In the genomic region with DNA sequence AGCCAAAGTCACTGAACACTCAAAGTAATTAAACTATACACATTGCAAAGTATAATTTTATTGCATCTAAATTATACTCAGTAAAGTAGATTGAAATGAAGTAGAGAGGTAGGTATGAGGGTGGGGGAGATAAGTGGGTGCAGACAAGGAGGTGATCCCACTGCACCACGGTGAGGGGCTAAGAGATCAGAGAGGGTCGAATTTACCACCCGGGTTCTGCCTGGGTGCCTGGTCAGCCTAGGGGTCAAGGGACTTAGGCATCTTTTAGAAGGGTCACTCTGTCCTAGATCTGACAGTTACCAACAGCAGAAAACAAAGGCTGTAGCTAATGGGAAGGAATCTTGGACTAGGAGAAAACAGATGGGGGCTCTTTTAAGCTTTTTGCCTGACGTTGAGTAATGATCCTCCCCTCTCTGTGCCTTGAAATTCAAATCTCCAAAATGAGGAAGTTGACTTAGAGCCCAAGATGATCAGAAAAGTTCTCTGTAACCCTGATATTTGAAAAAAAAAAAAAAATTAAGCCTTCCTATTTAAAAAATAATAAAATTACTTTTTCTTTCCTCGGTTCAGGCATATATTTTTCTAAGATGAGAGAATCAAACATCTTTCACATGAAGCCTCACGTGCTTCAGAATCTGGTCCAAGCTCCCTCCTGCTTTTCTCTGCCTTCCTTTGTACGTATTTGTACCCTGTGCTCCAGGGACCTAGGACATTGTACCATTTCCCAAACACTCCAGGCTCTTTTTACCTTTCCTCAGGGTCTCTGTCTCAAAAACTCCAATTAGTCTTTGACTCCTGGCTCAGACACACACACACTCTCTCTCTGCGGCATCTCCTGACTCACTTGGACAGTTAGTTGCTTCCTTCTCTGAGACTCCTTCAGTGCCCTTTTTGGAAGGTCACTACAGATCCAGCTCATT, we compare ENCODE assay signal across 22 cellular contexts.
"Had no signal": no experiment of that assay in that cellular context is flagged by ENCODE, and none has a peak within 500 bp of the region (broad histone marks: within the 10 kb centered on the region; RNA-seq: fewer than 3 reads in every experiment).

No MANE protein-coding gene starts in this region.

- H3K27me3 ChIP-seq: breast epithelium, gastroesophageal sphincter, hepatocyte, right atrium auricular region, stomach, thyroid gland, upper lobe of right lung had no signal

- FAIRE-seq: endothelial cell of umbilical vein had no signal

- H3K4me2 ChIP-seq: hepatocyte, smooth muscle cell had no signal

- H3K36me3 ChIP-seq: breast epithelium, gastroesophageal sphincter, right atrium auricular region, stomach, thyroid gland, upper lobe of right lung had no signal

- H3K4me3 ChIP-seq: breast epithelium, gastroesophageal sphincter, hepatocyte, right atrium auricular region, smooth muscle cell, stomach, thyroid gland, upper lobe of right lung had no signal

- ATAC-seq: activated naive CD4-positive, alpha-beta T cell treated with anti-CD3 and anti-CD28 coated beads, Interleukin-2, amount 50 U/mL, for 72 hours; activated T-cell treated with anti-CD3 and anti-CD28 coated beads, Interleukin-2, amount 50 U/mL, for 72 hours; gastroesophageal sphincter; left ventricle myocardium superior; stimulated activated naive B cell treated with anti-CD40 and anti-IgM and Interleukin-4, amounts not matched to agents 10 μg/mL and 1 μg/mL and 100 μg/mL, for 72 hours; upper lobe of right lung had no signal

- H3K27ac ChIP-seq: breast epithelium, gastroesophageal sphincter, hepatocyte, right atrium auricular region, stomach, thyroid gland, upper lobe of right lung, VCaP had no signal

- DNase-seq: activated CD4-positive, alpha-beta T cell treated with anti-CD3 and anti-CD28 coated beads for 4 hours; activated CD4-positive, alpha-beta T cell treated with anti-CD3 and anti-CD28 coated beads, Interleukin-2, amount 50 U/mL, for 4 hours; activated naive CD4-positive, alpha-beta T cell; activated T-cell treated with anti-CD3 and anti-CD28 coated beads for 4 hours; activated T-cell treated with anti-CD3 and anti-CD28 coated beads, Interleukin-2, amount 50 U/mL, for 72 hours; central memory CD4-positive, alpha-beta T cell; islet precursor cell; left ventricle myocardium superior; occipital lobe; stimulated activated CD4-positive, alpha-beta T cell treated with anti-CD3 and anti-CD28 coated beads, Interleukin-2, amount 100 ng/mL, for 24 hours; stimulated activated naive B cell treated with anti-CD40 and anti-IgM and Interleukin-4, amounts not matched to agents 10 μg/mL and 1 μg/mL and 100 μg/mL, for 72 hours; stomach; thyroid gland; upper lobe of right lung had no signal

- H3K9me3 ChIP-seq: breast epithelium, gastroesophageal sphincter, stomach, thyroid gland, upper lobe of right lung had no signal

- H2AFZ ChIP-seq: hepatocyte had no signal

- H3K79me2 ChIP-seq: hepatocyte had no signal

- H3K4me1 ChIP-seq: breast epithelium, gastroesophageal sphincter, right atrium auricular region, stomach, thyroid gland, upper lobe of right lung had no signal
